Comparison of ENCODE assay signal across 9 cellular contexts in the genomic region with DNA sequence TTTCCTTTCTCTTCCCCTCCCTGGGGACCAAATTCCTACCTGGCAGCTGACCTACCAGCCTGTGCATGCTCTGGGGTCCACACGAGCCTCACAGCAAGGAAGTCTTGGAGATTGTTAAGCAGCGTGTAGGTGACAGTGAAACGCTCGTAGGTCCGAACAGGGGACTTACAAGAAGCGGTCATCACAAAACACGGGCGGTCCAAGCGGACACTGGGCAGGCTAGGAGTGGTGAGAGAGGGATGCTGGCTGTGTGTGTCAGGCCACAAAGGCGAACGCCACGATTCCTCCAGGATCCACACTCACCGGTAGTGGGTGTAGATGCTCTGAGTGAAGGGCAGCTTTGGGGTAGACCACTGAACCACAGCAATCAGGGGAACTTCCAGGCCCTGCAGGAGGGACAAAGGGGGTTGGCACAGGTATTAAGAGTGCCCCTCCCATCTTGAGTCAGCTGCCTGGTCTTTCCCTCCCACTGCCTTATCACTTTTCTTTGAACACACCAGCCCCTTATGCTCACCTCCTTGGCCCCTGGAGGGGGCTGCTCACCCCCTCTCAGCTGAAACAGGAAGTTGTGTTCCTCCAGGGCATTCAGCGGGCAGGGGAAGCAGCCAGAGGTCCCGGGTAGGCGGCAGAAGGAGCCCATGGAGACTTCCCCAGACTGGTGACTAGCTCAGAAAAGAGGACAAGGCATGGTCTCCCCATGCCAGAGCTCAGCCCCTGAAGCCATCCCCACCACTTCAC. TPM values are rescaled to one million over a fixed set of nuclear protein-coding genes. Genes with fewer than 3 reads are reported as not detected.
DNase-seq lines count a peak whose midpoint lies in the region; TF ChIP-seq lines count a peak whose summit lies in the region.
"Had no signal": no experiment of that assay in that cellular context is flagged by ENCODE, and none has a peak within 500 bp of the region (broad histone marks: within the 10 kb centered on the region; RNA-seq: fewer than 3 reads in every experiment).

No MANE protein-coding gene starts in this region.

- peak overlapping the region; percentile 75 for H3K4me3 Mint-ChIP-seq in chondrocyte (ENCODE audit: unreplicated experiment)

- peak overlapping the region; percentile 92 for H3K4me3 ChIP-seq in GM12864 (ENCODE audit: low read depth, low read length)
- peak overlapping the region in 1 of 2 donors; percentile 17 for H3K4me3 ChIP-seq in neuronal stem cell (ENCODE audit: low read length in 2 of 2)

- H2BK120ac ChIP-seq in neuronal stem cell (ENCODE audit: low read depth, low read length): no peak overlapping the region

- H3K27ac Mint-ChIP-seq in chondrocyte (ENCODE audit: unreplicated experiment): peak overlapping the region; percentile 69

- H3K36me3 ChIP-seq in neuronal stem cell (replicated peaks in 1 of 2; ENCODE audit: control insufficient read depth in 2 of 2, insufficient read depth in 2 of 2, low read length in 2 of 2): peaks cover 24 to 60% of the 10 kb centered on the region in 2 donors

- H3K14ac ChIP-seq in neuronal stem cell (ENCODE audit: low read length): no peak overlapping the region

- TF ChIP-seq CTCF in GM12864 (IDR thresholded peaks at IDR 0.05; ENCODE audit: low read depth, low read length, missing control alignments): no peak
- TF ChIP-seq CTCF in chondrocyte (IDR thresholded peaks at IDR 0.05): no peak
- TF ChIP-seq CTCF in GM10266 (IDR thresholded peaks at IDR 0.05; ENCODE audit: control insufficient read depth, insufficient read depth, low read depth, missing control alignments): no peak

- H2BK15ac ChIP-seq in neuronal stem cell (ENCODE audit: low read length): no peak overlapping the region

- peaks cover 28% of the 10 kb centered on the region for H3K4me1 Mint-ChIP-seq in chondrocyte (ENCODE audit: low read depth)

- no peak overlapping the region for H3K4ac ChIP-seq in neuronal stem cell (ENCODE audit: low read length)

- H3K9ac ChIP-seq in neuronal stem cell (ENCODE audit: low read depth, low read length, poor library complexity): no peak overlapping the region

- H4K8ac ChIP-seq in neuronal stem cell (ENCODE audit: low read depth, low read length): no peak overlapping the region

- DNase-seq in GM12864 (ENCODE audit: low read depth): no peak
- DNase-seq in NOMO-1 treated with dmso at 0.1 percent for 144 hours (lab: John Stamatoyannopoulos, UW; ENCODE audit: unreplicated experiment): peak; percentile 13
- DNase-seq in chondrocyte (ENCODE audit: low spot score): no peak
- no peak for DNase-seq in neuronal stem cell (ENCODE audit: low spot score)
- DNase-seq in stimulated activated CD4-positive, alpha-beta T cell treated with anti-CD3 and anti-CD28 coated beads, Interleukin-4, amount 100 ng/mL, for 24 hours: no peak
- no peak for DNase-seq in NCI-H2196 treated with DMSO at 0.1 percent for 48 hours (lab: John Stamatoyannopoulos, UW; ENCODE audit: unreplicated experiment)
- DNase-seq in GM10266 (ENCODE audit: extremely low spot score): no peak
- no peak for DNase-seq in HuH-7 (ENCODE audit: low spot score)
- DNase-seq: T-helper 9 cell had no signal

- no peak overlapping the region for H3K4me2 ChIP-seq in neuronal stem cell (ENCODE audit: insufficient read depth, low read length, poor library complexity, severe bottlenecking)

- H3K4me1 ChIP-seq in neuronal stem cell (ENCODE audit: control insufficient read depth in 2 of 2, insufficient read depth in 1 of 2, low read depth in 1 of 2, low read length in 2 of 2): peaks cover 5 to 11% of the 10 kb centered on the region in 2 donors

- WGBS in neuronal stem cell (ENCODE audit: extremely low coverage in 2 of 2, insufficient read length in 2 of 2, insufficient replicate concordance in 1 of 2), 2 donors: no CpG with 5 or more reads among the region's 16 CpGs

- no peak overlapping the region for H4K91ac ChIP-seq in neuronal stem cell (ENCODE audit: low read depth, low read length, poor library complexity)

- H3K79me1 ChIP-seq in neuronal stem cell (ENCODE audit: low read depth, low read length): peaks cover 5% of the 10 kb centered on the region

- no peaks in the 10 kb centered on the region for H3K9me3 Mint-ChIP-seq in chondrocyte (ENCODE audit: low read depth)

- H3K23ac ChIP-seq in neuronal stem cell (ENCODE audit: low read depth, low read length, poor library complexity): peak overlapping the region; percentile 62

- H3K27ac ChIP-seq in neuronal stem cell (replicated peaks; ENCODE audit: low read length): no peak overlapping the region

- H2BK12ac ChIP-seq in neuronal stem cell (ENCODE audit: low read length): no peak overlapping the region

- H2BK5ac ChIP-seq in neuronal stem cell (ENCODE audit: low read length): no peak overlapping the region

- no peak overlapping the region for H2AFZ ChIP-seq in neuronal stem cell (ENCODE audit: low read length)

- no peaks in the 10 kb centered on the region for H3K27me3 Mint-ChIP-seq in chondrocyte (ENCODE audit: low read depth)

- no peaks in the 10 kb centered on the region for H3K27me3 ChIP-seq in neuronal stem cell (ENCODE audit: control insufficient read depth in 3 of 3, insufficient read depth in 3 of 3, low read depth in 1 of 3, low read length in 3 of 3)

- no peaks in the 10 kb centered on the region for H3K9me3 ChIP-seq in neuronal stem cell (replicated peaks in 1 of 2; ENCODE audit: control insufficient read depth in 2 of 2, insufficient read depth in 1 of 2, low read depth in 1 of 2, low read length in 2 of 2)

- no peak overlapping the region for H3K18ac ChIP-seq in neuronal stem cell (ENCODE audit: low read length)

- H3K36me3 Mint-ChIP-seq in chondrocyte (ENCODE audit: low read depth): peaks cover 7% of the 10 kb centered on the region

- no peak overlapping the region for H2AK5ac ChIP-seq in neuronal stem cell (ENCODE audit: low read depth, low read length)

RNA-seq across cellular contexts. Expression of a gene that starts 2.0 kb away (rescaled TPM):
- total RNA-seq in chondrocyte: 15.4 to 19.7 TPM (median 16.3 TPM) in 3 replicates
- 9.5 TPM for polyA plus RNA-seq in neuronal stem cell (2013, experiment 1 of 2)
- 8.9 TPM for polyA plus RNA-seq in neuronal stem cell (2013, experiment 2 of 2)

RNA-seq across cellular contexts. Expression of a gene that starts 7.8 kb away (rescaled TPM):
- total RNA-seq in chondrocyte: 73.2 to 89.4 TPM (median 75.7 TPM) in 3 replicates
- polyA plus RNA-seq in neuronal stem cell (2013, experiment 1 of 2): 116 TPM
- 113 TPM for polyA plus RNA-seq in neuronal stem cell (2013, experiment 2 of 2)

RNA-seq across cellular contexts. Expression of a gene that starts 11.9 kb away (rescaled TPM):
- total RNA-seq in chondrocyte: 1.8 to 4.9 TPM (median 4.3 TPM) in 3 replicates
- 4.7 TPM for polyA plus RNA-seq in neuronal stem cell (2013, experiment 1 of 2)
- polyA plus RNA-seq in neuronal stem cell (2013, experiment 2 of 2): 4.5 TPM

RNA-seq across cellular contexts. Expression of a gene that starts 20.7 kb away (rescaled TPM):
- total RNA-seq in chondrocyte: 6.2 to 7.3 TPM (median 6.7 TPM) in 3 replicates
- 30.8 TPM for polyA plus RNA-seq in neuronal stem cell (2013, experiment 1 of 2)
- 29.9 TPM for polyA plus RNA-seq in neuronal stem cell (2013, experiment 2 of 2)

RNA-seq across cellular contexts. Expression of a gene that starts 21.2 kb away (rescaled TPM):
- 0.57 to 1.2 TPM (median 0.64 TPM) in 3 replicates for total RNA-seq in chondrocyte
- polyA plus RNA-seq in neuronal stem cell (2013, experiment 1 of 2): 0.38 TPM
- 0.29 TPM for polyA plus RNA-seq in neuronal stem cell (2013, experiment 2 of 2)
